8 cellular contexts compared by ENCODE assay signal in the genomic region with DNA sequence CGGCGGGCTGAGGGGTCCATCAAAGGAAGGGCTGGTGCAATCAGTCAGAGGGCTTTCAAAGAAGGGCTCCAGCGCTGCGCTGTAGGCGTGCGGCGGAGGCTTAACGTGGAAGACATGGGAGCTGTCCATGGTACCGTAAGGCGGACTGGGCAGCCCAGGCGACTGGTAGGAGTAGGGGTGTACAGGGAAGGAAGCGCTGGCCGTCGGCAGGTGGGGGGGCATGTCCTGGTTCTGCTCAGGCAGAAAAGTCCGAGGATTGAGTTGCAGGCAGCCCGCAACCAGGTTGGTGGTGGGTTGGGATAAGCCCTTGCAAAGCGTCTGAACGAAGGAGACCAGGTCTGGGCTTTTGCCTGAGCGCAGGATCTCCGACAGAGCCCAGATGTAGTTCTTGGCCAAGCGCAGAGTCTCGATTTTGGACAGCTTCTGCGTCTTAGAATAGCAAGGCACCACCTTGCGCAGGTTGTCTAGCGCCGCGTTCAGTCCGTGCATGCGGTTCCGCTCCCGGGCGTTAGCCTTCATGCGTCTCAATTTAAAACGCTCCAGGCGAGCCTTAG. TPM values are rescaled to one million over a fixed set of nuclear protein-coding genes. Genes with fewer than 3 reads are reported as not detected.
A peak's percentile ranks its signal among the peaks of the same experiment; 100 is the strongest.
DNase-seq lines count a peak whose midpoint lies in the region; ATAC-seq and TF ChIP-seq lines count a peak whose summit lies in the region.

No MANE protein-coding gene starts in this region.

- TF ChIP-seq CTCF in body of pancreas (IDR thresholded peaks at IDR 0.05) (no peak), Calu3 (IDR thresholded peaks at IDR 0.05; ENCODE audit: unreplicated experiment) (no peak)

- CTCF ChIA-PET in Calu3 (lab: Charles Lee), result no interaction called here

- no peak for TF ChIP-seq POLR2A in body of pancreas (IDR thresholded peaks at IDR 0.05)

- intact Hi-C loops in Right ventricle myocardium superior (cut with DNase I) (no loop called here), cardiac septum (cut with DNase I) (no loop called here), body of pancreas (cut with DNase I) (no loop called here), left colon (cut with DNase I, micrococcal nuclease) (no loop called here), Calu3 (cut with micrococcal nuclease; ENCODE audit: unreplicated experiment) (no loop called here)

- H3K4me3 ChIP-seq in body of pancreas, result no peak overlapping the region

- 8 to 19% methylated on average over 25 to 35 of the region's 35 CpGs for WGBS in body of pancreas, 2 donors

- H3K27me3 ChIP-seq in body of pancreas, result peaks cover 0 to 41% of the 10 kb centered on the region in 2 donors

- peaks cover 72% of the 10 kb centered on the region for H3K27me3 Mint-ChIP-seq in T-helper 17 cell
- H3K27me3 Mint-ChIP-seq in Calu3 (ENCODE audit: unreplicated experiment), result peaks cover 59% of the 10 kb centered on the region

- peaks cover 2% of the 10 kb centered on the region for H3K36me3 Mint-ChIP-seq in T-helper 17 cell (ENCODE audit: low read depth)
- H3K36me3 Mint-ChIP-seq in Calu3 (ENCODE audit: insufficient read depth, unreplicated experiment), result peaks cover 6% of the 10 kb centered on the region

- H3K4me1 Mint-ChIP-seq in T-helper 17 cell, result peaks cover 25% of the 10 kb centered on the region
- H3K4me1 Mint-ChIP-seq in Calu3 (ENCODE audit: low read depth, unreplicated experiment), result peaks cover 14% of the 10 kb centered on the region

- H3K27ac Mint-ChIP-seq in T-helper 17 cell (no peak overlapping the region), Calu3 (ENCODE audit: unreplicated experiment) (no peak overlapping the region)

- H3K9me3 ChIP-seq in T-helper 17 cell (ENCODE audit: control insufficient read depth, low read length, poor library complexity, severe bottlenecking), result no peaks in the 10 kb centered on the region
- H3K9me3 ChIP-seq in body of pancreas, result no peaks in the 10 kb centered on the region

- no TSS peak for BruUV-seq in Calu3 (replicated peaks; lab: Mats Ljungman, UMichigan)

- no peak overlapping the region for H3K4me3 Mint-ChIP-seq in T-helper 17 cell
- no peak overlapping the region for H3K4me3 Mint-ChIP-seq in Calu3 (ENCODE audit: low read depth, unreplicated experiment)

- H3K4me1 ChIP-seq in body of pancreas, result peaks cover 15% of the 10 kb centered on the region

- DNase-seq in Right ventricle myocardium superior, result peak; percentile 65
- no peak for DNase-seq in cardiac septum (ENCODE audit: low spot score)
- no peak for DNase-seq in T-helper 17 cell
- DNase-seq in body of pancreas, result peak; percentile 70 to 77 (median 76)
- peak; percentile 39 to 65 for DNase-seq in left colon
- DNase-seq in stimulated activated CD4-positive, alpha-beta T cell treated with anti-CD3 and anti-CD28 coated beads, Interleukin-4, amount 100 ng/mL, for 4 hours, result peak; percentile 36 to 43
- DNase-seq in Calu3, result no peak

- no peak overlapping the region for H3K27ac ChIP-seq in body of pancreas

- ATAC-seq in Right ventricle myocardium superior (ENCODE audit: poor library complexity) (peak; percentile 71), T-helper 17 cell (peak; percentile 60), body of pancreas (peak; percentile 78), left colon (peak; percentile 50), GM18861 (IDR thresholded peaks at IDR 0.05; ENCODE audit: unreplicated experiment) (no peak)

- H3K9me3 Mint-ChIP-seq in Calu3 (ENCODE audit: low read depth, unreplicated experiment), result peaks cover 2% of the 10 kb centered on the region

- no peaks in the 10 kb centered on the region for H3K36me3 ChIP-seq in body of pancreas (replicated peaks in 1 of 2; ENCODE audit: insufficient read depth in 1 of 2, low read depth in 2 of 2)

RNA-seq across cellular contexts. Expression of a gene that starts 2.2 kb away (rescaled TPM):
- total RNA-seq in Right ventricle myocardium superior (not detected), cardiac septum (not detected), T-helper 17 cell (not detected), body of pancreas (1 to 10 TPM; 2.6 TPM), left colon (1 to 10 TPM; 2.2 to 3.3 TPM), Calu3 (2022) (not detected in 2 replicates)

RNA-seq across cellular contexts. Expression of a gene that starts 21.2 kb away (rescaled TPM):
- total RNA-seq in Right ventricle myocardium superior (not detected), cardiac septum (0.11 TPM), T-helper 17 cell (not detected), body of pancreas (under 1 TPM; 0.52 to 0.66 TPM), left colon (under 1 TPM in 1 of 2 donors, not detected in 1; 0.31 TPM), Calu3 (2022) (1.1 and 1.5 TPM in 2 replicates)

Comparison
In these comparisons a context has a peak if more than half of its experiments do, and no peak if none do; other contexts are left out.
1. DNase-seq: peak in Right ventricle myocardium superior (single experiment), body of pancreas (4 of 4), left colon (2 of 2) and stimulated activated CD4-positive, alpha-beta T cell treated with anti-CD3 and anti-CD28 coated beads, Interleukin-4, amount 100 ng/mL, for 4 hours (2 of 2); none in cardiac septum (single experiment), T-helper 17 cell (0 of 3) and Calu3 (single experiment).